In genomic region chr2:176104338-176105077, GRCh38 we compare ENCODE assay signal across 14 cellular contexts. TPM values are rescaled to one million over a fixed set of nuclear protein-coding genes. Genes with fewer than 3 reads are reported as not detected.
DNase-seq lines count a peak whose midpoint lies in the region; ATAC-seq and TF ChIP-seq lines count a peak whose summit lies in the region.
"Had no signal": no experiment of that assay in that cellular context is flagged by ENCODE, and none has a peak within 500 bp of the region (broad histone marks: within the 10 kb centered on the region; RNA-seq: fewer than 3 reads in every experiment).

No MANE protein-coding gene starts in this region.

- no peaks in the 10 kb centered on the region for H4K20me1 ChIP-seq in SK-N-SH (ENCODE audit: insufficient read depth)

- H2AFZ ChIP-seq in SK-N-SH (ENCODE audit: low read depth), result 0 out of 2 replicates have a peak overlapping the region, but pooled peaks have one; percentile 29

- no peak for TF ChIP-seq RAD21 in SK-N-SH (IDR thresholded peaks at IDR 0.05; ENCODE audit: low read length)

- POLR2A ChIA-PET in SK-N-SH (lab: Yijun Ruan, JAX), result interaction anchor here (1.0 kb wide), 1 partner anchor 13 kb away, joined by 3 read pairs; no protein-coding TSS in a partner anchor

- TF ChIP-seq POLR2A in transverse colon (IDR thresholded peaks at IDR 0.05), result no peak

- no peak for ATAC-seq in GM18861 (IDR thresholded peaks at IDR 0.05; ENCODE audit: unreplicated experiment)
- no peak for ATAC-seq in HG03139 (IDR thresholded peaks at IDR 0.05; ENCODE audit: unreplicated experiment)
- ATAC-seq: activated T-helper 17 cell treated with anti-CD3 and anti-CD28 coated beads, Interleukin-2, amount 50 U/mL, for 72 hours had no signal

- no peaks in the 10 kb centered on the region for H3K9me2 ChIP-seq in SK-N-SH

- H3F3A ChIP-seq in SK-N-SH (replicated peaks; ENCODE audit: insufficient read depth), result peaks cover 11% of the 10 kb centered on the region

- H3K4me3 ChIP-seq in SK-N-SH (ENCODE audit: low read depth in 2 of 2, low read length in 1 of 2), result peak overlapping the region; percentile 32 to 54
- peak overlapping the region; percentile 63 for H3K4me3 ChIP-seq in kidney epithelial cell (ENCODE audit: low read depth, low read length)
- peak overlapping the region in 2 of 4 donors; percentile 37 to 52 for H3K4me3 ChIP-seq in transverse colon
- H3K4me3 ChIP-seq: SJCRH30 had no signal

- TF ChIP-seq CTCF in SK-N-SH (IDR thresholded peaks at IDR 0.05), result peak; percentile 19; the same call in 1 of the 2 replicates
- TF ChIP-seq CTCF in kidney epithelial cell (IDR thresholded peaks at IDR 0.05; ENCODE audit: insufficient read depth, low read length, poor library complexity, severe bottlenecking), result no peak
- TF ChIP-seq CTCF in transverse colon (IDR thresholded peaks at IDR 0.05), result no peak

- WGBS in SK-N-SH (ENCODE audit: low lambda C conversion rate), result 8% methylated on average over 30 of the region's 56 CpGs
- WGBS in transverse colon (ENCODE audit: low coverage in 1 of 2), 2 donors, result 9 to 15% methylated on average over 7 to 52 of the region's 56 CpGs

- CTCF ChIA-PET in SK-N-SH (lab: Yijun Ruan, JAX), result interaction anchor here (0.8 to 17.7 kb wide), 19 partner anchors 9 to 1405 kb away, joined by 3 to 264 read pairs (median 4); partner anchors contain the start of genes EVX2, HOXD10, HOXD12 and HOXD13

- H3K36me3 ChIP-seq in SK-N-SH (replicated peaks in 1 of 2; ENCODE audit: control insufficient read depth in 1 of 2, insufficient read depth in 2 of 2, low read length in 1 of 2) (no peaks in the 10 kb centered on the region), kidney epithelial cell (ENCODE audit: control insufficient read depth, insufficient read depth, low read length) (no peaks in the 10 kb centered on the region), transverse colon (no peaks in the 10 kb centered on the region)
- H3K36me3 ChIP-seq: SJCRH30 had no signal

- intact Hi-C loops in transverse colon (cut with DNase I; ENCODE audit: low total_unique reads), result no loop called here

- peak; percentile 58 for DNase-seq in activated effector memory CD4-positive, alpha-beta T cell treated with anti-CD3 and anti-CD28 coated beads, Interleukin-2, amount 50 U/mL, for 16 hours
- no peak for DNase-seq in activated effector memory CD4-positive, alpha-beta T cell treated with Interleukin-2 at 50 U/mL for 16 hours
- DNase-seq in SK-N-SH (no peak), kidney epithelial cell (ENCODE audit: low read depth) (peak; percentile 72), transverse colon (no peak), C1 segment of cervical spinal cord (lab: John Stamatoyannopoulos, UW) (no peak)
- DNase-seq: CD4-positive, alpha-beta memory T cell; MV-4-11; SJCRH30 had no signal

- in situ Hi-C loops in transverse colon (cut with MboI; ENCODE audit: low pct_ligation_motif_present in 1 of 4, low pct_unique_long_range_greater_than_20kb in 1 of 4, low sequenced_read_pairs in 3 of 4), result loop anchor here in 3 of 4 donors (25.0 kb wide), 2 partner anchors 708 to 1033 kb away; no protein-coding TSS in a partner anchor

- H3K27ac ChIP-seq in SK-N-SH (ENCODE audit: low read depth in 2 of 2, low read length in 1 of 2), result no peak overlapping the region
- peak overlapping the region; percentile 44 to 79 (median 60) for H3K27ac ChIP-seq in transverse colon
- H3K27ac ChIP-seq: SJCRH30 had no signal

- H3K9me3 ChIP-seq in SK-N-SH, result no peaks in the 10 kb centered on the region
- H3K9me3 ChIP-seq in transverse colon, result no peaks in the 10 kb centered on the region
- H3K9me3 ChIP-seq: SJCRH30 had no signal

- H3K79me2 ChIP-seq in SK-N-SH (ENCODE audit: insufficient read depth), result no peaks in the 10 kb centered on the region

- H3K27me3 ChIP-seq in SK-N-SH (ENCODE audit: insufficient read depth), result peaks cover 86% of the 10 kb centered on the region
- peaks cover 30% of the 10 kb centered on the region for H3K27me3 ChIP-seq in kidney epithelial cell (ENCODE audit: control insufficient read depth, insufficient read depth, low read length)
- peaks cover 98% of the 10 kb centered on the region for H3K27me3 ChIP-seq in transverse colon
- H3K27me3 ChIP-seq: SJCRH30 had no signal

- peaks cover 0 to 13% of the 10 kb centered on the region in 2 experiments; a peak in 2 of 4 replicates for H3K4me1 ChIP-seq in SK-N-SH (ENCODE audit: control insufficient read depth in 1 of 2, insufficient read depth in 2 of 2, low read depth in 1 of 2, low read length in 1 of 2)
- peaks cover 8 to 42% (median 25%) of the 10 kb centered on the region in 4 donors for H3K4me1 ChIP-seq in transverse colon
- H3K4me1 ChIP-seq: SJCRH30 had no signal

- TF ChIP-seq EP300 in SK-N-SH (IDR thresholded peaks at IDR 0.05; ENCODE audit: borderline replicate concordance in 1 of 2, low read depth in 1 of 2, low read length in 1 of 2) (no peak), transverse colon (IDR thresholded peaks at IDR 0.05; ENCODE audit: low read depth) (no peak)

- H3K9ac ChIP-seq in SK-N-SH, result no peak overlapping the region

- H3K4me2 ChIP-seq in SK-N-SH, result peak overlapping the region; percentile 76

TF ChIP-seq in SK-N-SH, 30 proteins besides CTCF, POLR2A, EP300 and RAD21:
- TF ChIP-seq JUND (IDR thresholded peaks at IDR 0.05), result no peak
- TF ChIP-seq EZH2phosphoT487 (IDR thresholded peaks at IDR 0.05; ENCODE audit: borderline replicate concordance, low read depth), result peak; percentile 53; the same call in 1 of the 2 replicates
- TF ChIP-seq MAX (IDR thresholded peaks at IDR 0.05; ENCODE audit: low read depth), result no peak
TF ChIP-seq in SK-N-SH: peak in this region for 1.

RNA-seq across cellular contexts. Expression of gene HOXD11, which starts 2.6 kb away (rescaled TPM):
- polyA plus RNA-seq in SK-N-SH (2012; rRNA removed), result not detected in 2 replicates
- polyA plus RNA-seq in SK-N-SH (2012; cell fraction: cytosol; rRNA removed), result not detected in 2 replicates
- polyA plus RNA-seq in SK-N-SH (2012; cell fraction: nucleus; rRNA removed), result not detected in 2 replicates
- total RNA-seq in kidney epithelial cell (5.4 and 16.3 TPM in 2 replicates), transverse colon (10 to 100 TPM in 1 of 4 donors, 1 to 10 TPM in 2, under 1 TPM in 1; 0.41 to 13.5 (median 4.4) TPM)
- total RNA-seq: activated T-helper 17 cell treated with anti-CD3 and anti-CD28 coated beads, Interleukin-2, amount 50 U/mL, for 72 hours; CD4-positive, alpha-beta memory T cell; fibroblast of lung; neural crest cell had no signal
- polyA plus RNA-seq: CD4-positive, alpha-beta memory T cell; fibroblast of lung had no signal

RNA-seq across cellular contexts. Expression of gene HOXD12, which starts 4.9 kb away (rescaled TPM):
- polyA plus RNA-seq in SK-N-SH (2012; rRNA removed), result not detected in 2 replicates
- polyA plus RNA-seq in SK-N-SH (2012; cell fraction: cytosol; rRNA removed), result not detected in 2 replicates
- not detected in 2 replicates for polyA plus RNA-seq in SK-N-SH (2012; cell fraction: nucleus; rRNA removed)
- total RNA-seq in kidney epithelial cell (not detected in 2 replicates), transverse colon (not detected)
- total RNA-seq: activated T-helper 17 cell treated with anti-CD3 and anti-CD28 coated beads, Interleukin-2, amount 50 U/mL, for 72 hours; CD4-positive, alpha-beta memory T cell; fibroblast of lung; neural crest cell had no signal
- polyA plus RNA-seq: CD4-positive, alpha-beta memory T cell; fibroblast of lung had no signal

RNA-seq across cellular contexts. Expression of gene HOXD13, which starts 12.0 kb away (rescaled TPM):
- not detected in 2 replicates for polyA plus RNA-seq in SK-N-SH (2012; rRNA removed)
- polyA plus RNA-seq in SK-N-SH (2012; cell fraction: cytosol; rRNA removed), result 0.01 TPM in 1 of 2 replicates, not detected in the other
- not detected in 2 replicates for polyA plus RNA-seq in SK-N-SH (2012; cell fraction: nucleus; rRNA removed)
- total RNA-seq in kidney epithelial cell, result not detected in 2 replicates
- total RNA-seq in transverse colon, result under 1 TPM in 1 of 4 donors, not detected in 3; 0.32 TPM
- total RNA-seq: activated T-helper 17 cell treated with anti-CD3 and anti-CD28 coated beads, Interleukin-2, amount 50 U/mL, for 72 hours; CD4-positive, alpha-beta memory T cell; fibroblast of lung; neural crest cell had no signal
- polyA plus RNA-seq: CD4-positive, alpha-beta memory T cell; fibroblast of lung had no signal

RNA-seq across cellular contexts. Expression of gene HOXD10, which starts 12.1 kb away (rescaled TPM):
- 0.03 and 0.10 TPM in 2 replicates for polyA plus RNA-seq in SK-N-SH (2012; rRNA removed)
- 0.04 TPM in 2 replicates for polyA plus RNA-seq in SK-N-SH (2012; cell fraction: cytosol; rRNA removed)
- 0.06 TPM in 1 of 2 replicates, not detected in the other for polyA plus RNA-seq in SK-N-SH (2012; cell fraction: nucleus; rRNA removed)
- 5.1 and 5.6 TPM in 2 replicates for total RNA-seq in kidney epithelial cell
- total RNA-seq in transverse colon, result 10 to 100 TPM in 2 of 4 donors, 1 to 10 TPM in 2; 1.1 to 25.1 (median 7.6) TPM
- total RNA-seq: activated T-helper 17 cell treated with anti-CD3 and anti-CD28 coated beads, Interleukin-2, amount 50 U/mL, for 72 hours; CD4-positive, alpha-beta memory T cell; fibroblast of lung; neural crest cell had no signal
- polyA plus RNA-seq: CD4-positive, alpha-beta memory T cell; fibroblast of lung had no signal

RNA-seq across cellular contexts. Expression of gene HOXD9, which starts 18.0 kb away (rescaled TPM):
- 3.6 and 4.8 TPM in 2 replicates for polyA plus RNA-seq in SK-N-SH (2012; rRNA removed)
- 4.2 and 5.0 TPM in 2 replicates for polyA plus RNA-seq in SK-N-SH (2012; cell fraction: cytosol; rRNA removed)
- 4.3 and 6.4 TPM in 2 replicates for polyA plus RNA-seq in SK-N-SH (2012; cell fraction: nucleus; rRNA removed)
- 11.6 and 12.2 TPM in 2 replicates for total RNA-seq in kidney epithelial cell
- 10 to 100 TPM in 2 of 4 donors, 1 to 10 TPM in 2; 2.7 to 13.3 (median 7.5) TPM for total RNA-seq in transverse colon
- total RNA-seq: activated T-helper 17 cell treated with anti-CD3 and anti-CD28 coated beads, Interleukin-2, amount 50 U/mL, for 72 hours; CD4-positive, alpha-beta memory T cell; fibroblast of lung; neural crest cell had no signal
- polyA plus RNA-seq: CD4-positive, alpha-beta memory T cell; fibroblast of lung had no signal

Comparison
In these comparisons a context has a peak if more than half of its experiments do, and no peak if none do; other contexts are left out.
1. DNase-seq: peak in activated effector memory CD4-positive, alpha-beta T cell treated with anti-CD3 and anti-CD28 coated beads, Interleukin-2, amount 50 U/mL, for 16 hours (single experiment) and kidney epithelial cell (single experiment); none in activated effector memory CD4-positive, alpha-beta T cell treated with Interleukin-2 at 50 U/mL for 16 hours (single experiment), SK-N-SH (single experiment), transverse colon (single experiment) and C1 segment of cervical spinal cord (0 of 14).
2. H3K27ac ChIP-seq: peak in transverse colon (4 of 4); none in SK-N-SH (0 of 2).